Comparison of ENCODE assay signal across 1 cellular context in the genomic region with DNA sequence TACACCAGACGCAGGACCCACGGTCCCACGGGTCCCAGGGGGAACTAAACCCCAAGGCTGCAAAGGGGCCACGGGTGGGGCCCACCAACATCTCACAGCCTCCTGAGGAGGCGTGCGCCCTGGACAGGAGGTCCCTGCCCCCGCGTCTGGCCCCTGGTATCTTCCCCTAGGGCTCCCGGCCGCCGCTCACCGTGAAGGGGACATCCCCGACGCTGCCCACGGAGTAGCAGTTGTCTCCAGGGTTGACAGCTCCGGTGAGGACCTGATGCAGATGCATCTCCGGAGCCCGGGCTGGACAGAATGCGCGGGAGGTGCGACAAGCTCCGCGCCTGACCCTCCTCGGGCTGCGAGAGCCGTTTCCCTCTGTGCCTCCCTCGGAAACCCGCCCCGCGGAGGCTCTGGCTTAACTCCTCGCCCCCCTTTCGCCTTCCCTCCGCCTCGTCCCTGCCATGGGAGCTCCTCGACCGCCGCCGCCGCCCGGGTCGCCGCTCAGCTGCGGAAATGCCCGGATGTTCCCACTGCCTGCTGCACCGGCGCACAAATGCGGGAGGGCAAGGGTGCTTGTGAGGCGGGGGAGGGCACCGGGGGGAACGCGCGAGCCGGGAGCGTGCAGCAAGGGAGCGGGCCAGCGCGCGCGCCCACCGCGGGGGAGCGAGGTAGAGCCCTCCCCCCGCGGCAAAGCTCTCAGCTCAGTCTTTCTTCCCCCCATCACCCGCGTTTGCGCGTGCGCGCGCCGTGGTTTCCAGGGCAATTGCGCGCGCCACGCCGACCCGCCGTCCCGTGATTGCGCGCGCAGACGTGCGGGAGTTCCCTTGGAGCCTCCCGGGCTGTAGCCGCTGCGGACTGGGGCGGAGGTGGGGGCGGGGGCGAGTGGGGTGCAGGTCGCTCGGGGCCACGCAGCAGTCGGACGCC.
TF ChIP-seq lines count a peak whose summit lies in the region.

Gene DMXL2 (minus strand): TSS at position 503 of the 912 bp plus-strand sequence. CDS start 226 bp downstream, at position 277.

TF ChIP-seq in WTC11, 78 proteins besides CTCF, POLR2A, EP300 and RAD21 (continued from another document and continues in another):
- TF ChIP-seq ZNF425 (CRISPR knock-in tag; conservative IDR thresholded peaks at IDR 0.05) = no peak
- TF ChIP-seq OVOL2 (CRISPR knock-in tag; IDR thresholded peaks at IDR 0.05; ENCODE audit: borderline replicate concordance) = no peak
- TF ChIP-seq ZNF317 (CRISPR knock-in tag; IDR thresholded peaks at IDR 0.05; ENCODE audit: borderline replicate concordance, low read depth) = no peak
- no peak for TF ChIP-seq RORB (CRISPR knock-in tag; IDR thresholded peaks at IDR 0.05)
- no peak for TF ChIP-seq MLX (CRISPR knock-in tag; IDR thresholded peaks at IDR 0.05)
- TF ChIP-seq, protein P1, sequence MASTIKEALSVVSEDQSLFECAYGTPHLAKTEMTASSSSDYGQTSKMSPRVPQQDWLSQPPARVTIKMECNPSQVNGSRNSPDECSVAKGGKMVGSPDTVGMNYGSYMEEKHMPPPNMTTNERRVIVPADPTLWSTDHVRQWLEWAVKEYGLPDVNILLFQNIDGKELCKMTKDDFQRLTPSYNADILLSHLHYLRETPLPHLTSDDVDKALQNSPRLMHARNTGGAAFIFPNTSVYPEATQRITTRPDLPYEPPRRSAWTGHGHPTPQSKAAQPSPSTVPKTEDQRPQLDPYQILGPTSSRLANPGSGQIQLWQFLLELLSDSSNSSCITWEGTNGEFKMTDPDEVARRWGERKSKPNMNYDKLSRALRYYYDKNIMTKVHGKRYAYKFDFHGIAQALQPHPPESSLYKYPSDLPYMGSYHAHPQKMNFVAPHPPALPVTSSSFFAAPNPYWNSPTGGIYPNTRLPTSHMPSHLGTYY (CRISPR knock-in tag; IDR thresholded peaks at IDR 0.05) = no peak
- TF ChIP-seq, protein P2, sequence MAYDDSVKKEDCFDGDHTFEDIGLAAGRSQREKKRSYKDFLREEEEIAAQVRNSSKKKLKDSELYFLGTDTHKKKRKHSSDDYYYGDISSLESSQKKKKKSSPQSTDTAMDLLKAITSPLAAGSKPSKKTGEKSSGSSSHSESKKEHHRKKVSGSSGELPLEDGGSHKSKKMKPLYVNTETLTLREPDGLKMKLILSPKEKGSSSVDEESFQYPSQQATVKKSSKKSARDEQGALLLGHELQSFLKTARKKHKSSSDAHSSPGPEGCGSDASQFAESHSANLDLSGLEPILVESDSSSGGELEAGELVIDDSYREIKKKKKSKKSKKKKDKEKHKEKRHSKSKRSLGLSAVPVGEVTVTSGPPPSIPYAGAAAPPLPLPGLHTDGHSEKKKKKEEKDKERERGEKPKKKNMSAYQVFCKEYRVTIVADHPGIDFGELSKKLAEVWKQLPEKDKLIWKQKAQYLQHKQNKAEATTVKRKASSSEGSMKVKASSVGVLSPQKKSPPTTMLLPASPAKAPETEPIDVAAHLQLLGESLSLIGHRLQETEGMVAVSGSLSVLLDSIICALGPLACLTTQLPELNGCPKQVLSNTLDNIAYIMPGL (CRISPR knock-in tag; IDR thresholded peaks at IDR 0.05) = peak; percentile 71
- TF ChIP-seq ESRRA (CRISPR knock-in tag; IDR thresholded peaks at IDR 0.05; ENCODE audit: borderline replicate concordance) = no peak
- peak; percentile 78; the same call in 1 of the 2 replicates for TF ChIP-seq FOXP1 (CRISPR knock-in tag; IDR thresholded peaks at IDR 0.05; ENCODE audit: borderline replicate concordance)
- no peak for TF ChIP-seq TCF7 (CRISPR knock-in tag; IDR thresholded peaks at IDR 0.05; ENCODE audit: low read depth)
- no peak for TF ChIP-seq ZNF423 (CRISPR knock-in tag; IDR thresholded peaks at IDR 0.05)
- TF ChIP-seq, protein P3, sequence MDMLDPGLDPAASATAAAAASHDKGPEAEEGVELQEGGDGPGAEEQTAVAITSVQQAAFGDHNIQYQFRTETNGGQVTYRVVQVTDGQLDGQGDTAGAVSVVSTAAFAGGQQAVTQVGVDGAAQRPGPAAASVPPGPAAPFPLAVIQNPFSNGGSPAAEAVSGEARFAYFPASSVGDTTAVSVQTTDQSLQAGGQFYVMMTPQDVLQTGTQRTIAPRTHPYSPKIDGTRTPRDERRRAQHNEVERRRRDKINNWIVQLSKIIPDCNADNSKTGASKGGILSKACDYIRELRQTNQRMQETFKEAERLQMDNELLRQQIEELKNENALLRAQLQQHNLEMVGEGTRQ (CRISPR knock-in tag; IDR thresholded peaks at IDR 0.05) = 0 out of 2 replicates have a peak, but pooled peaks have one; percentile 20
- TF ChIP-seq, protein P4, sequence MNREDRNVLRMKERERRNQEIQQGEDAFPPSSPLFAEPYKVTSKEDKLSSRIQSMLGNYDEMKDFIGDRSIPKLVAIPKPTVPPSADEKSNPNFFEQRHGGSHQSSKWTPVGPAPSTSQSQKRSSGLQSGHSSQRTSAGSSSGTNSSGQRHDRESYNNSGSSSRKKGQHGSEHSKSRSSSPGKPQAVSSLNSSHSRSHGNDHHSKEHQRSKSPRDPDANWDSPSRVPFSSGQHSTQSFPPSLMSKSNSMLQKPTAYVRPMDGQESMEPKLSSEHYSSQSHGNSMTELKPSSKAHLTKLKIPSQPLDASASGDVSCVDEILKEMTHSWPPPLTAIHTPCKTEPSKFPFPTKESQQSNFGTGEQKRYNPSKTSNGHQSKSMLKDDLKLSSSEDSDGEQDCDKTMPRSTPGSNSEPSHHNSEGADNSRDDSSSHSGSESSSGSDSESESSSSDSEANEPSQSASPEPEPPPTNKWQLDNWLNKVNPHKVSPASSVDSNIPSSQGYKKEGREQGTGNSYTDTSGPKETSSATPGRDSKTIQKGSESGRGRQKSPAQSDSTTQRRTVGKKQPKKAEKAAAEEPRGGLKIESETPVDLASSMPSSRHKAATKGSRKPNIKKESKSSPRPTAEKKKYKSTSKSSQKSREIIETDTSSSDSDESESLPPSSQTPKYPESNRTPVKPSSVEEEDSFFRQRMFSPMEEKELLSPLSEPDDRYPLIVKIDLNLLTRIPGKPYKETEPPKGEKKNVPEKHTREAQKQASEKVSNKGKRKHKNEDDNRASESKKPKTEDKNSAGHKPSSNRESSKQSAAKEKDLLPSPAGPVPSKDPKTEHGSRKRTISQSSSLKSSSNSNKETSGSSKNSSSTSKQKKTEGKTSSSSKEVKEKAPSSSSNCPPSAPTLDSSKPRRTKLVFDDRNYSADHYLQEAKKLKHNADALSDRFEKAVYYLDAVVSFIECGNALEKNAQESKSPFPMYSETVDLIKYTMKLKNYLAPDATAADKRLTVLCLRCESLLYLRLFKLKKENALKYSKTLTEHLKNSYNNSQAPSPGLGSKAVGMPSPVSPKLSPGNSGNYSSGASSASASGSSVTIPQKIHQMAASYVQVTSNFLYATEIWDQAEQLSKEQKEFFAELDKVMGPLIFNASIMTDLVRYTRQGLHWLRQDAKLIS (CRISPR knock-in tag; IDR thresholded peaks at IDR 0.05; ENCODE audit: borderline replicate concordance) = no peak; the same call in 1 of the 2 replicates
- TF ChIP-seq, protein P5, sequence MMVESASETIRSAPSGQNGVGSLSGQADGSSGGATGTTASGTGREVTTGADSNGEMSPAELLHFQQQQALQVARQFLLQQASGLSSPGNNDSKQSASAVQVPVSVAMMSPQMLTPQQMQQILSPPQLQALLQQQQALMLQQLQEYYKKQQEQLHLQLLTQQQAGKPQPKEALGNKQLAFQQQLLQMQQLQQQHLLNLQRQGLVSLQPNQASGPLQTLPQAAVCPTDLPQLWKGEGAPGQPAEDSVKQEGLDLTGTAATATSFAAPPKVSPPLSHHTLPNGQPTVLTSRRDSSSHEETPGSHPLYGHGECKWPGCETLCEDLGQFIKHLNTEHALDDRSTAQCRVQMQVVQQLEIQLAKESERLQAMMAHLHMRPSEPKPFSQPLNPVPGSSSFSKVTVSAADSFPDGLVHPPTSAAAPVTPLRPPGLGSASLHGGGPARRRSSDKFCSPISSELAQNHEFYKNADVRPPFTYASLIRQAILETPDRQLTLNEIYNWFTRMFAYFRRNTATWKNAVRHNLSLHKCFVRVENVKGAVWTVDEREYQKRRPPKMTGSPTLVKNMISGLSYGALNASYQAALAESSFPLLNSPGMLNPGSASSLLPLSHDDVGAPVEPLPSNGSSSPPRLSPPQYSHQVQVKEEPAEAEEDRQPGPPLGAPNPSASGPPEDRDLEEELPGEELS (CRISPR knock-in tag; IDR thresholded peaks at IDR 0.05) = peak; percentile 76
- no peak for TF ChIP-seq AR (CRISPR knock-in tag; IDR thresholded peaks at IDR 0.05)
- TF ChIP-seq FOXK1 (CRISPR knock-in tag; IDR thresholded peaks at IDR 0.05) = no peak; the same call in 1 of the 2 replicates
- no peak for TF ChIP-seq ATF6 (CRISPR knock-in tag; IDR thresholded peaks at IDR 0.05)
- no peak for TF ChIP-seq ZNF232 (CRISPR knock-in tag; IDR thresholded peaks at IDR 0.05)
- no peak for TF ChIP-seq ZSCAN18 (CRISPR knock-in tag; IDR thresholded peaks at IDR 0.05)
- TF ChIP-seq ZNF416 (CRISPR knock-in tag; IDR thresholded peaks at IDR 0.05) = no peak
- no peak for TF ChIP-seq ZNF671 (CRISPR knock-in tag; IDR thresholded peaks at IDR 0.05)
- no peak for TF ChIP-seq CREB1 (CRISPR knock-in tag; IDR thresholded peaks at IDR 0.05)
- no peak for TF ChIP-seq ATF1 (CRISPR knock-in tag; IDR thresholded peaks at IDR 0.05)
- TF ChIP-seq MXD4 (CRISPR knock-in tag; IDR thresholded peaks at IDR 0.05; ENCODE audit: borderline replicate concordance) = no peak
- no peak for TF ChIP-seq SOX15 (CRISPR knock-in tag; IDR thresholded peaks at IDR 0.05)
- no peak for TF ChIP-seq NR2C2 (CRISPR knock-in tag; IDR thresholded peaks at IDR 0.05)
